22 cellular contexts compared by ENCODE assay signal in the genomic region with DNA sequence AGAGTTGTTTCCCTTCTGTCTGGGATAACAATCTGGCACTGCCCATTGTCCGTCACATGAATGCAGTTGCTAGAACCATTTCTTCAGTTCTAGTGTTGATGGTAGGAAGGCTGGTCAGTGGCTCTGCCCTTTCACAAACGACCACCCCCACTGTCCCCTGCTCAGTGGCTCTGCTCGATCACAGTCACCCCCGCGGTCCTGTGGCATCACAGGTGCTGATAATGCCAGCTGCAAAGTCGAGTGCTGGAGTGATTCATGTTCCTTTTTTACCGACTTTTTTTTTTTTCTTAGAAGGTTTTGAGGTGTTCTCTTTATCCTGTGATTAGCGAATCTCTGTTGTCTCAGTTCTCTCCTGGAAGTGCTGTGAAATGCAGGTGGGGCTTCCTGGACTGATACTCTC. TPM values are rescaled to one million over a fixed set of nuclear protein-coding genes. Genes with fewer than 3 reads are reported as not detected.
DNase-seq lines count a peak whose midpoint lies in the region; ATAC-seq lines count a peak whose summit lies in the region.
"Had no signal": no experiment of that assay in that cellular context is flagged by ENCODE, and none has a peak within 500 bp of the region (broad histone marks: within the 10 kb centered on the region; RNA-seq: fewer than 3 reads in every experiment).

No MANE protein-coding gene starts in this region.

- POLR2A ChIA-PET in activated CD4-positive, alpha-beta memory T cell treated with anti-CD3 and anti-CD28 coated beads for 36 hours (lab: Charles Lee), result interaction anchor here (0.6 kb wide), 1 partner anchor 22 kb away, joined by 6 read pairs; no protein-coding TSS in a partner anchor

- intact Hi-C loops in activated CD4-positive, alpha-beta memory T cell treated with anti-CD3 and anti-CD28 coated beads for 36 hours (cut with micrococcal nuclease), result no loop called here

- H3K9me3 Mint-ChIP-seq in activated naive CD4-positive, alpha-beta T cell treated with anti-CD3 and anti-CD28 coated beads, Interleukin-2, amount 50 U/mL, for 24 hours, result no peaks in the 10 kb centered on the region
- H3K9me3 Mint-ChIP-seq in activated T-helper 17 cell treated with anti-CD3 and anti-CD28 coated beads, Interleukin-2, amount 50 U/mL, for 72 hours, result no peaks in the 10 kb centered on the region
- no peaks in the 10 kb centered on the region for H3K9me3 Mint-ChIP-seq in effector memory CD8-positive, alpha-beta T cell
- H3K9me3 Mint-ChIP-seq in stimulated activated effector memory CD8-positive, alpha-beta T cell treated with anti-CD3 and anti-CD28 coated beads, Interleukin-12 subunit alpha, Interleukin-12 subunit beta, amount 100 ng/mL, for 72 hours, result no peaks in the 10 kb centered on the region
- peaks cover under 1% of the 10 kb centered on the region for H3K9me3 Mint-ChIP-seq in activated CD4-positive, alpha-beta memory T cell treated with anti-CD3 and anti-CD28 coated beads for 36 hours
- H3K9me3 Mint-ChIP-seq: CD4-positive, CD25-positive, alpha-beta regulatory T cell; CD8-positive, alpha-beta memory T cell; HFFc6 had no signal

- no peaks in the 10 kb centered on the region for H3K27me3 Mint-ChIP-seq in activated naive CD4-positive, alpha-beta T cell treated with anti-CD3 and anti-CD28 coated beads, Interleukin-2, amount 50 U/mL, for 24 hours
- no peaks in the 10 kb centered on the region for H3K27me3 Mint-ChIP-seq in activated T-helper 17 cell treated with anti-CD3 and anti-CD28 coated beads, Interleukin-2, amount 50 U/mL, for 72 hours
- no peaks in the 10 kb centered on the region for H3K27me3 Mint-ChIP-seq in effector memory CD8-positive, alpha-beta T cell
- no peaks in the 10 kb centered on the region for H3K27me3 Mint-ChIP-seq in activated CD4-positive, alpha-beta memory T cell treated with anti-CD3 and anti-CD28 coated beads for 36 hours
- H3K27me3 Mint-ChIP-seq: CD4-positive, CD25-positive, alpha-beta regulatory T cell; CD8-positive, alpha-beta memory T cell had no signal

- peaks cover 23% of the 10 kb centered on the region for H3K4me1 Mint-ChIP-seq in activated naive CD4-positive, alpha-beta T cell treated with anti-CD3 and anti-CD28 coated beads, Interleukin-2, amount 50 U/mL, for 24 hours
- H3K4me1 Mint-ChIP-seq in activated T-helper 17 cell treated with anti-CD3 and anti-CD28 coated beads, Interleukin-2, amount 50 U/mL, for 72 hours, result peaks cover 7% of the 10 kb centered on the region
- H3K4me1 Mint-ChIP-seq in effector memory CD8-positive, alpha-beta T cell (ENCODE audit: low read depth in 2 of 2), result peaks cover 10 to 20% of the 10 kb centered on the region in 2 donors
- peaks cover 14% of the 10 kb centered on the region for H3K4me1 Mint-ChIP-seq in stimulated activated effector memory CD8-positive, alpha-beta T cell treated with anti-CD3 and anti-CD28 coated beads, Interleukin-12 subunit alpha, Interleukin-12 subunit beta, amount 100 ng/mL, for 72 hours
- peaks cover 8% of the 10 kb centered on the region for H3K4me1 Mint-ChIP-seq in activated CD4-positive, alpha-beta memory T cell treated with anti-CD3 and anti-CD28 coated beads for 36 hours (ENCODE audit: low read depth)

- H3K27ac Mint-ChIP-seq in activated naive CD4-positive, alpha-beta T cell treated with anti-CD3 and anti-CD28 coated beads, Interleukin-2, amount 50 U/mL, for 24 hours, result peak overlapping the region; percentile 25
- peak overlapping the region; percentile 60 for H3K27ac Mint-ChIP-seq in activated T-helper 17 cell treated with anti-CD3 and anti-CD28 coated beads, Interleukin-2, amount 50 U/mL, for 72 hours
- H3K27ac Mint-ChIP-seq in effector memory CD8-positive, alpha-beta T cell, result peak overlapping the region; percentile 7 to 32
- H3K27ac Mint-ChIP-seq in stimulated activated effector memory CD8-positive, alpha-beta T cell treated with anti-CD3 and anti-CD28 coated beads, Interleukin-12 subunit alpha, Interleukin-12 subunit beta, amount 100 ng/mL, for 72 hours, result peak overlapping the region; percentile 65
- no peak overlapping the region for H3K27ac Mint-ChIP-seq in activated CD4-positive, alpha-beta memory T cell treated with anti-CD3 and anti-CD28 coated beads for 36 hours
- H3K27ac Mint-ChIP-seq: HFFc6 had no signal

- peaks cover 30% of the 10 kb centered on the region for H3K36me3 Mint-ChIP-seq in activated naive CD4-positive, alpha-beta T cell treated with anti-CD3 and anti-CD28 coated beads, Interleukin-2, amount 50 U/mL, for 24 hours
- H3K36me3 Mint-ChIP-seq in activated T-helper 17 cell treated with anti-CD3 and anti-CD28 coated beads, Interleukin-2, amount 50 U/mL, for 72 hours (ENCODE audit: low read depth), result peaks cover 97% of the 10 kb centered on the region
- peaks cover 73% of the 10 kb centered on the region for H3K36me3 Mint-ChIP-seq in effector memory CD8-positive, alpha-beta T cell (ENCODE audit: insufficient read depth)
- peaks cover 100% of the 10 kb centered on the region for H3K36me3 Mint-ChIP-seq in stimulated activated effector memory CD8-positive, alpha-beta T cell treated with anti-CD3 and anti-CD28 coated beads, Interleukin-12 subunit alpha, Interleukin-12 subunit beta, amount 100 ng/mL, for 72 hours
- peaks cover 46% of the 10 kb centered on the region for H3K36me3 Mint-ChIP-seq in activated CD4-positive, alpha-beta memory T cell treated with anti-CD3 and anti-CD28 coated beads for 36 hours

- CTCF ChIA-PET in activated CD4-positive, alpha-beta memory T cell treated with anti-CD3 and anti-CD28 coated beads for 36 hours (lab: Charles Lee), result no interaction called here

- H3K4me3 Mint-ChIP-seq in activated naive CD4-positive, alpha-beta T cell treated with anti-CD3 and anti-CD28 coated beads, Interleukin-2, amount 50 U/mL, for 24 hours, result no peak overlapping the region
- no peak overlapping the region for H3K4me3 Mint-ChIP-seq in activated T-helper 17 cell treated with anti-CD3 and anti-CD28 coated beads, Interleukin-2, amount 50 U/mL, for 72 hours
- no peak overlapping the region for H3K4me3 Mint-ChIP-seq in effector memory CD8-positive, alpha-beta T cell
- no peak overlapping the region for H3K4me3 Mint-ChIP-seq in stimulated activated effector memory CD8-positive, alpha-beta T cell treated with anti-CD3 and anti-CD28 coated beads, Interleukin-12 subunit alpha, Interleukin-12 subunit beta, amount 100 ng/mL, for 72 hours
- H3K4me3 Mint-ChIP-seq in activated CD4-positive, alpha-beta memory T cell treated with anti-CD3 and anti-CD28 coated beads for 36 hours, result no peak overlapping the region
- H3K4me3 Mint-ChIP-seq: CD4-positive, CD25-positive, alpha-beta regulatory T cell; CD8-positive, alpha-beta memory T cell; HFFc6 had no signal

- ATAC-seq in activated T-helper 17 cell treated with anti-CD3 and anti-CD28 coated beads, Interleukin-2, amount 50 U/mL, for 72 hours (replicated peaks), result no peak
- no peak for ATAC-seq in effector memory CD8-positive, alpha-beta T cell (replicated peaks)
- ATAC-seq in stimulated activated effector memory CD8-positive, alpha-beta T cell treated with anti-CD3 and anti-CD28 coated beads, Interleukin-12 subunit alpha, Interleukin-12 subunit beta, amount 100 ng/mL, for 72 hours, result no peak
- no peak for ATAC-seq in HG03378 (IDR thresholded peaks at IDR 0.05; ENCODE audit: unreplicated experiment)
- ATAC-seq: GM12878, HCT116 had no signal

- DNase-seq in activated naive CD4-positive, alpha-beta T cell treated with Interleukin-2 at 50 U/mL for 16 hours, result no peak
- DNase-seq in effector memory CD8-positive, alpha-beta T cell, result no peak
- DNase-seq in stimulated activated effector memory CD8-positive, alpha-beta T cell treated with anti-CD3 and anti-CD28 coated beads, Interleukin-12 subunit alpha, Interleukin-12 subunit beta, amount 100 ng/mL, for 72 hours (ENCODE audit: low spot score in 2 of 2), result no peak
- no peak for DNase-seq in activated CD4-positive, alpha-beta memory T cell treated with anti-CD3 and anti-CD28 coated beads for 36 hours
- DNase-seq: ACHN; BE2C; C1 segment of cervical spinal cord; CD8-positive, alpha-beta memory T cell; COR-L47; DMS 273 treated with DMSO at 0.1 percent for 48 hours; DMS53; DND-41; EL; GOT3; H7; HFFc6 had no signal

RNA-seq across cellular contexts. Expression of a gene that starts 22.8 kb away (rescaled TPM):
- 10 to 100 TPM; 22.5 to 27.4 TPM for total RNA-seq in activated T-helper 17 cell treated with anti-CD3 and anti-CD28 coated beads, Interleukin-2, amount 50 U/mL, for 72 hours
- 10 to 100 TPM; 18.4 to 20.0 TPM for total RNA-seq in activated CD4-positive, alpha-beta memory T cell treated with anti-CD3 and anti-CD28 coated beads for 36 hours

RNA-seq across cellular contexts. Expression of a gene that starts 38.4 kb away (rescaled TPM):
- total RNA-seq in activated T-helper 17 cell treated with anti-CD3 and anti-CD28 coated beads, Interleukin-2, amount 50 U/mL, for 72 hours, result under 1 TPM; 0.11 to 0.56 TPM
- under 1 TPM; 0.41 to 0.55 TPM for total RNA-seq in activated CD4-positive, alpha-beta memory T cell treated with anti-CD3 and anti-CD28 coated beads for 36 hours
